Comparison of ENCODE assay signal across 8 cellular contexts in genomic region chr7:100803398-100804161, GRCh38. TPM values are rescaled to one million over a fixed set of nuclear protein-coding genes. Genes with fewer than 3 reads are reported as not detected.
DNase-seq lines count a peak whose midpoint lies in the region; ATAC-seq and TF ChIP-seq lines count a peak whose summit lies in the region.

No MANE protein-coding gene starts in this region.

- H3K79me1 ChIP-seq in mesendoderm (ENCODE audit: low read length): peaks cover 1% of the 10 kb centered on the region

- no peak overlapping the region for H3K18ac ChIP-seq in mesendoderm (ENCODE audit: low read length)

- RAD21 ChIA-PET in HCT116 (lab: Charles Lee; ENCODE audit: low non-redundant PET in 1 of 2, low total read pairs in 2 of 2, uncharacterized antibody in 2 of 2, unreplicated experiment in 2 of 2): no interaction called here

- peaks cover 20 to 23% of the 10 kb centered on the region in 2 experiments; a peak in 3 of 4 replicates for H3K36me3 ChIP-seq in HCT116 (ENCODE audit: control insufficient read depth in 1 of 2, insufficient read depth in 2 of 2, low read length in 2 of 2)
- H3K36me3 ChIP-seq in SJSA1: peaks cover 46% of the 10 kb centered on the region
- H3K36me3 ChIP-seq in ectodermal cell (ENCODE audit: control insufficient read depth, insufficient read depth, low read length): peaks cover 41% of the 10 kb centered on the region
- peaks cover 26% of the 10 kb centered on the region for H3K36me3 ChIP-seq in mesendoderm (ENCODE audit: control insufficient read depth, insufficient read depth, low read length)

- POLR2A ChIA-PET in AG04449 (lab: Yijun Ruan, JAX) (interaction anchor here (1.1 to 1.9 kb wide), 3 partner anchors 9 to 98 kb away, joined by 3 to 7 read pairs (median 4); partner anchors contain the start of genes EPHB4 and POP7), HCT116 (lab: Charles Lee) (no interaction called here)

- intact Hi-C loops in HCT116 (cut with micrococcal nuclease): no loop called here

- CTCF ChIA-PET in AG04449 (lab: Yijun Ruan, JAX): interaction anchor here (0.8 to 6.0 kb wide), 9 partner anchors 9 to 99 kb away, joined by 3 to 61 read pairs (median 6); partner anchors contain the start of genes EPHB4, POP7 and SLC12A9
- CTCF ChIA-PET in HCT116 (lab: Charles Lee): interaction anchor here (0.6 to 4.9 kb wide), 5 partner anchors 8 to 98 kb away, joined by 3 to 48 read pairs (median 4); partner anchors contain the start of genes POP7, SLC12A9 and SRRT

- H4K5ac ChIP-seq in mesendoderm (ENCODE audit: low read length): no peak overlapping the region

- H2BK120ac ChIP-seq in mesendoderm (ENCODE audit: low read depth, low read length): no peak overlapping the region

- H3K9ac ChIP-seq in HCT116 (ENCODE audit: low read length) (no peak overlapping the region), mesendoderm (ENCODE audit: low read length) (no peak overlapping the region)

- no peak overlapping the region for H3K23ac ChIP-seq in mesendoderm (ENCODE audit: low read length)

- H3K27me3 ChIP-seq in HCT116 (ENCODE audit: insufficient read depth, low read length): no peaks in the 10 kb centered on the region
- no peaks in the 10 kb centered on the region for H3K27me3 ChIP-seq in SJSA1 (replicated peaks)
- H3K27me3 ChIP-seq in ectodermal cell (ENCODE audit: control insufficient read depth, insufficient read depth, low read length, poor library complexity, severe bottlenecking): no peaks in the 10 kb centered on the region
- H3K27me3 ChIP-seq in mesendoderm (ENCODE audit: insufficient read depth, low read length, poor library complexity): no peaks in the 10 kb centered on the region

- H2AK5ac ChIP-seq in mesendoderm (ENCODE audit: low read length): no peak overlapping the region

- peak; percentile 49 for DNase-seq in AG04449 (ENCODE audit: low read depth, low spot score)
- peak; percentile 76 for DNase-seq in GM12864 (ENCODE audit: low read depth)
- no peak for DNase-seq in HCT116 (ENCODE audit: low read depth, low spot score)
- DNase-seq in M059J (ENCODE audit: low read depth): peak; percentile 93
- peak; percentile 81 to 86 for DNase-seq in SJSA1 (ENCODE audit: low read depth in 1 of 2, low spot score in 2 of 2)
- DNase-seq in mesendoderm: peak; percentile 83
- DNase-seq in type B pancreatic cell (ENCODE audit: extremely low spot score, unreplicated experiment): no peak

- H3K9me3 ChIP-seq in HCT116 (ENCODE audit: control insufficient read depth in 1 of 2, insufficient read depth in 1 of 2, low read depth in 1 of 2, low read length in 2 of 2): no peaks in the 10 kb centered on the region
- H3K9me3 ChIP-seq in SJSA1 (replicated peaks): 0 out of 2 replicates have a peak, but pooled peaks cover 2% of the 10 kb centered on the region
- H3K9me3 ChIP-seq in ectodermal cell (ENCODE audit: control insufficient read depth, low read length): no peaks in the 10 kb centered on the region

- no peaks in the 10 kb centered on the region for H3K27me3 Mint-ChIP-seq in type B pancreatic cell

- H3K4me3 Mint-ChIP-seq in type B pancreatic cell: peak overlapping the region; percentile 61

- WGBS in ectodermal cell, 2 experiments: 71 to 75% methylated on average over 19 of the region's 19 CpGs
- WGBS in mesendoderm (ENCODE audit: extremely low coverage, insufficient coverage, low lambda C conversion rate): no CpG with 5 or more reads among the region's 19 CpGs

- TF ChIP-seq RAD21 in HCT116 (IDR thresholded peaks at IDR 0.05; ENCODE audit: low read depth): no peak

- H3K79me2 ChIP-seq in HCT116 (ENCODE audit: insufficient read depth, low read length) (no peaks in the 10 kb centered on the region), mesendoderm (ENCODE audit: control insufficient read depth, insufficient read depth, low read length) (no peaks in the 10 kb centered on the region)

- TF ChIP-seq CTCF in AG04449 (IDR thresholded peaks at IDR 0.05; ENCODE audit: insufficient read depth, low read length, missing control alignments) (no peak), GM12864 (IDR thresholded peaks at IDR 0.05; ENCODE audit: low read depth, low read length, missing control alignments) (no peak), HCT116 (IDR thresholded peaks at IDR 0.05 in 2 of 3, conservative IDR thresholded peaks at IDR 0.05 in 1 of 3; ENCODE audit: borderline replicate concordance in 1 of 3, insufficient read depth in 1 of 3, low read depth in 2 of 3, low read length in 2 of 3) (no peak), type B pancreatic cell (conservative IDR thresholded peaks at IDR 0.05) (no peak)

- ATAC-seq in HCT116: no peak

- no peak overlapping the region for H2AFZ ChIP-seq in HCT116 (ENCODE audit: low read depth, low read length, poor library complexity, severe bottlenecking)

- H3K56ac ChIP-seq in mesendoderm (ENCODE audit: low read length): no peak overlapping the region

- H3K4me1 Mint-ChIP-seq in type B pancreatic cell (ENCODE audit: unreplicated experiment): peaks cover 19% of the 10 kb centered on the region

- no peak overlapping the region for H3K4me3 ChIP-seq in AG04449 (ENCODE audit: low read depth, low read length)
- H3K4me3 ChIP-seq in GM12864 (ENCODE audit: low read depth, low read length): peak overlapping the region; percentile 56
- no peak overlapping the region for H3K4me3 ChIP-seq in HCT116 (replicated peaks in 1 of 2; ENCODE audit: low read depth in 1 of 2, low read length in 2 of 2)
- H3K4me3 ChIP-seq in SJSA1: no peak overlapping the region
- no peak overlapping the region for H3K4me3 ChIP-seq in ectodermal cell (ENCODE audit: insufficient read depth, low read depth, low read length)
- H3K4me3 ChIP-seq in mesendoderm (ENCODE audit: low read length): no peak overlapping the region

- peaks cover 33 to 48% of the 10 kb centered on the region in 2 experiments for H3K4me1 ChIP-seq in HCT116 (ENCODE audit: control insufficient read depth in 1 of 2, insufficient read depth in 2 of 2, low read length in 2 of 2)
- peaks cover 25% of the 10 kb centered on the region for H3K4me1 ChIP-seq in SJSA1 (replicated peaks)
- H3K4me1 ChIP-seq in ectodermal cell (ENCODE audit: control insufficient read depth, insufficient read depth, low read length): peaks cover 8% of the 10 kb centered on the region
- no peaks in the 10 kb centered on the region for H3K4me1 ChIP-seq in mesendoderm (ENCODE audit: control insufficient read depth, low read depth, low read length)

- BruUV-seq in HCT116 (replicated peaks; lab: Mats Ljungman, UMichigan): no TSS peak

- H2BK15ac ChIP-seq in mesendoderm (replicated peaks; ENCODE audit: low read depth): no peak overlapping the region

- peak overlapping the region; percentile 48; the same call in 1 of the 2 replicates for H3K27ac ChIP-seq in HCT116 (ENCODE audit: low read depth, low read length)
- no peak overlapping the region for H3K27ac ChIP-seq in SJSA1
- peak overlapping the region; percentile 62 for H3K27ac ChIP-seq in ectodermal cell (ENCODE audit: insufficient read depth, low read depth, low read length, poor library complexity, severe bottlenecking)
- H3K27ac ChIP-seq in mesendoderm (ENCODE audit: low read depth, low read length): peak overlapping the region; percentile 55

- no peak overlapping the region for H3K4ac ChIP-seq in mesendoderm (ENCODE audit: low read depth, low read length)

- no peaks in the 10 kb centered on the region for H4K20me1 ChIP-seq in HCT116 (ENCODE audit: insufficient read depth)

- H4K8ac ChIP-seq in mesendoderm (ENCODE audit: low read depth, low read length): no peak overlapping the region

- H3K27ac Mint-ChIP-seq in type B pancreatic cell: peak overlapping the region; percentile 80

- no peak overlapping the region for H2BK5ac ChIP-seq in mesendoderm (ENCODE audit: low read length)

- no peak overlapping the region for H3K4me2 ChIP-seq in HCT116 (ENCODE audit: low read length)
- H3K4me2 ChIP-seq in mesendoderm (ENCODE audit: low read length): no peak overlapping the region

- H3K36me3 Mint-ChIP-seq in type B pancreatic cell: peaks cover 20% of the 10 kb centered on the region

- no peaks in the 10 kb centered on the region for H3K9me3 Mint-ChIP-seq in type B pancreatic cell

- H3K9me2 ChIP-seq in HCT116 (ENCODE audit: insufficient read depth): no peaks in the 10 kb centered on the region

- TF ChIP-seq POLR2A in HCT116 (IDR thresholded peaks at IDR 0.05; ENCODE audit: borderline replicate concordance, extremely low read depth, insufficient read depth, insufficient read length): no peak

TF ChIP-seq in HCT116, 20 proteins besides CTCF, POLR2A, EP300 and RAD21 (continues in another document):
- TF ChIP-seq CBX3 (IDR thresholded peaks at IDR 0.05; ENCODE audit: low read depth): no peak

RNA-seq across cellular contexts. Expression of gene EPHB4, which starts 23.7 kb away (rescaled TPM):
- total RNA-seq in HCT116 (2021; ENCODE audit: unreplicated experiment): 61.1 TPM
- 56.7 and 60.4 TPM in 2 replicates for polyA plus RNA-seq in HCT116 (2012)
- total RNA-seq in M059J (2014; rRNA removed; shearing (Covaris generic)): 26.3 and 36.8 TPM in 2 replicates
- total RNA-seq in SJSA1 (2014; rRNA removed; shearing (Covaris generic)): 39.8 and 49.0 TPM in 2 replicates
- 95.6 TPM for polyA plus RNA-seq in ectodermal cell (2013, experiment 1 of 4)
- polyA plus RNA-seq in ectodermal cell (2013, experiment 2 of 4): 105 TPM
- polyA plus RNA-seq in ectodermal cell (2013, experiment 3 of 4): 64.2 TPM
- polyA plus RNA-seq in ectodermal cell (2013, experiment 4 of 4): 72.0 TPM
- 64.2 TPM for polyA plus RNA-seq in mesendoderm (2013, experiment 1 of 2)
- 64.1 TPM for polyA plus RNA-seq in mesendoderm (2013, experiment 2 of 2)
- total RNA-seq in type B pancreatic cell (ENCODE audit: low replicate concordance): 69.3 and 78.4 TPM in 2 replicates

RNA-seq across cellular contexts. Expression of gene SLC12A9, which starts 48.9 kb away (rescaled TPM):
- 24.6 TPM for total RNA-seq in HCT116 (2021; ENCODE audit: unreplicated experiment)
- 14.7 and 15.4 TPM in 2 replicates for polyA plus RNA-seq in HCT116 (2012)
- 6.2 and 17.2 TPM in 2 replicates for total RNA-seq in M059J (2014; rRNA removed; shearing (Covaris generic))
- 15.2 and 17.8 TPM in 2 replicates for total RNA-seq in SJSA1 (2014; rRNA removed; shearing (Covaris generic))
- polyA plus RNA-seq in ectodermal cell (2013, experiment 1 of 4): 25.9 TPM
- polyA plus RNA-seq in ectodermal cell (2013, experiment 2 of 4): 26.2 TPM
- polyA plus RNA-seq in ectodermal cell (2013, experiment 3 of 4): 21.4 TPM
- polyA plus RNA-seq in ectodermal cell (2013, experiment 4 of 4): 19.9 TPM
- 16.0 TPM for polyA plus RNA-seq in mesendoderm (2013, experiment 1 of 2)
- polyA plus RNA-seq in mesendoderm (2013, experiment 2 of 2): 16.1 TPM
- total RNA-seq in type B pancreatic cell (ENCODE audit: low replicate concordance): 31.4 and 37.1 TPM in 2 replicates

Comparison
In these comparisons a context has a peak if more than half of its experiments do, and no peak if none do; other contexts are left out.
1. DNase-seq: peak in AG04449 (single experiment), GM12864 (single experiment), M059J (single experiment), SJSA1 (2 of 2) and mesendoderm (single experiment); none in HCT116 (single experiment) and type B pancreatic cell (single experiment).